10 cellular contexts compared by ENCODE assay signal in genomic region chr10:7475046-7475860, GRCh38.
A peak's percentile ranks its signal among the peaks of the same experiment; 100 is the strongest.
DNase-seq lines count a peak whose midpoint lies in the region; ATAC-seq and TF ChIP-seq lines count a peak whose summit lies in the region.
"Had no signal": no experiment of that assay in that cellular context is flagged by ENCODE, and none has a peak within 500 bp of the region (broad histone marks: within the 10 kb centered on the region; RNA-seq: fewer than 3 reads in every experiment).

No MANE protein-coding gene starts in this region.

- TF ChIP-seq CTCF in dorsolateral prefrontal cortex (IDR thresholded peaks at IDR 0.05 in 54 of 56, conservative IDR thresholded peaks at IDR 0.05 in 2 of 56; ENCODE audit: low read depth in 1 of 56, partially characterized antibody in 56 of 56), result peak in 4 of 56 donors; percentile 9 to 17 (median 12)
- no peak for TF ChIP-seq CTCF in mucosa of descending colon (IDR thresholded peaks at IDR 0.05)
- TF ChIP-seq CTCF in suprapubic skin (IDR thresholded peaks at IDR 0.05), result no peak

- H3K9ac ChIP-seq in BLaER1 treated with 17β-estradiol and CSF1 and Interleukin-3, amounts not matched to agents 10 nM and 100 nM, result peak overlapping the region in 9 of 11 experiments; percentile 10 to 72 (median 61); a peak in 17 of 22 replicates

- intact Hi-C loops in dorsolateral prefrontal cortex (cut with DNase I), result no loop called here
- intact Hi-C loops in mucosa of descending colon (cut with DNase I, micrococcal nuclease), result no loop called here

- H3K4me3 ChIP-seq in BLaER1 treated with 17β-estradiol and CSF1 and Interleukin-3, amounts not matched to agents 10 nM and 100 nM, result peak overlapping the region; percentile 16 to 50 (median 40); a peak in 17 of 20 replicates
- H3K4me3 ChIP-seq in dorsolateral prefrontal cortex (peak overlapping the region in 56 of 59 donors; percentile 6 to 64 (median 39)), mucosa of descending colon (no peak overlapping the region), suprapubic skin (no peak overlapping the region)

- peaks cover 0 to 5% (median 0%) of the 10 kb centered on the region in 11 experiments; a peak in 3 of 22 replicates for H3K9me3 ChIP-seq in BLaER1 treated with 17β-estradiol and CSF1 and Interleukin-3, amounts not matched to agents 10 nM and 100 nM (replicated peaks in 1 of 11)
- H3K9me3 ChIP-seq in mucosa of descending colon, result no peaks in the 10 kb centered on the region
- H3K9me3 ChIP-seq in suprapubic skin, result no peaks in the 10 kb centered on the region

- DNase-seq in NCI-H1092 (lab: John Stamatoyannopoulos, UW), result peak; percentile 85
- DNase-seq in dorsolateral prefrontal cortex, result peak in 6 of 10 donors; percentile 6 to 65 (median 39)
- DNase-seq in mucosa of descending colon, result peak in 1 of 3 donors; percentile 34
- no peak for DNase-seq in COLO829 (ENCODE audit: low spot score)
- no peak for DNase-seq in NCI-H2227 treated with DMSO at 0.1 percent for 48 hours (lab: John Stamatoyannopoulos, UW)
- DNase-seq in suprapubic skin (ENCODE audit: low spot score in 2 of 2), result no peak
- DNase-seq: DMS53 had no signal

- no peaks in the 10 kb centered on the region for H3K36me3 ChIP-seq in BLaER1 treated with 17β-estradiol and CSF1 and Interleukin-3, amounts not matched to agents 10 nM and 100 nM
- H3K36me3 ChIP-seq in mucosa of descending colon (ENCODE audit: low read depth), result no peaks in the 10 kb centered on the region
- H3K36me3 ChIP-seq in suprapubic skin, result no peaks in the 10 kb centered on the region

- TF ChIP-seq POLR2A in suprapubic skin (IDR thresholded peaks at IDR 0.05), result no peak

- WGBS in suprapubic skin, result 27% methylated on average over 23 of the region's 23 CpGs

- TF ChIP-seq EP300 in suprapubic skin (IDR thresholded peaks at IDR 0.05), result no peak

- no peaks in the 10 kb centered on the region for H3K27me3 ChIP-seq in BLaER1 treated with 17β-estradiol and CSF1 and Interleukin-3, amounts not matched to agents 10 nM and 100 nM
- H3K27me3 ChIP-seq in dorsolateral prefrontal cortex (no peaks in the 10 kb centered on the region), suprapubic skin (peaks cover 4% of the 10 kb centered on the region)

- H3K4me2 ChIP-seq in BLaER1 treated with 17β-estradiol and CSF1 and Interleukin-3, amounts not matched to agents 10 nM and 100 nM, result peak overlapping the region; percentile 81 to 96 (median 93)

- ATAC-seq in mucosa of descending colon (peak; percentile 43), GM18520 (IDR thresholded peaks at IDR 0.05; ENCODE audit: unreplicated experiment) (no peak)
- ATAC-seq: Panc1 had no signal

- peaks cover 58 to 100% (median 92%) of the 10 kb centered on the region in 10 experiments for H3K4me1 ChIP-seq in BLaER1 treated with 17β-estradiol and CSF1 and Interleukin-3, amounts not matched to agents 10 nM and 100 nM
- no peaks in the 10 kb centered on the region for H3K4me1 ChIP-seq in mucosa of descending colon (ENCODE audit: low read depth)
- peaks cover 6% of the 10 kb centered on the region for H3K4me1 ChIP-seq in suprapubic skin

- no peaks in the 10 kb centered on the region for H4K20me1 ChIP-seq in BLaER1 treated with 17β-estradiol and CSF1 and Interleukin-3, amounts not matched to agents 10 nM and 100 nM

- H3K27ac ChIP-seq in BLaER1 treated with 17β-estradiol and CSF1 and Interleukin-3, amounts not matched to agents 10 nM and 100 nM, result peak overlapping the region in 9 of 11 experiments; percentile 11 to 88 (median 77); a peak in 16 of 22 replicates
- peak overlapping the region in 45 of 59 donors; percentile 4 to 79 (median 47) for H3K27ac ChIP-seq in dorsolateral prefrontal cortex
- no peak overlapping the region for H3K27ac ChIP-seq in suprapubic skin

Comparison
In these comparisons a context has a peak if more than half of its experiments do, and no peak if none do; other contexts are left out.
1. H3K4me3 ChIP-seq: peak in BLaER1 treated with 17β-estradiol and CSF1 and Interleukin-3, amounts not matched to agents 10 nM and 100 nM (10 of 10) and dorsolateral prefrontal cortex (56 of 59); none in mucosa of descending colon (single experiment) and suprapubic skin (single experiment).
2. DNase-seq: peak in NCI-H1092 (single experiment) and dorsolateral prefrontal cortex (6 of 10); none in COLO829 (single experiment), NCI-H2227 treated with DMSO at 0.1 percent for 48 hours (single experiment) and suprapubic skin (0 of 2).